20 cellular contexts compared by ENCODE assay signal in the genomic region with DNA sequence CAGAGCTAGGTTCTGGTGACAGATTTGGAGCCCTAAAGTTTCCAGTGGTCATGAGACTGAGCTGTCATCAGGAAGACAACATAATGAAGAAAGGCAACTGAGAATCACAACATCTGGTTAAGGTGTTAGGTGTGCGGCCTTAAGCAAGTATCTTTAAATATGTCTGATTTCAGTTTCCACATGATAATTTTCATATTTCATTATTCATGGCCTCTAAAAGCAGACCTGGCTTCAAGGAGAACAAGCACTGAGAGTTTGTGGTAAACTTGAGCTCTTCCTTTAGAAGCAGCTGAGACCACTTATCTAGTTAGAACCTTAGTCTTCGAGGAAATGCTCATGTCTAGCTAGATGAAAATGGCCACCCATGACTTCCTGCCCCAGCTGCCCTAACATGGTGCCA. TPM values are rescaled to one million over a fixed set of nuclear protein-coding genes. Genes with fewer than 3 reads are reported as not detected.
DNase-seq lines count a peak whose midpoint lies in the region; ATAC-seq and TF ChIP-seq lines count a peak whose summit lies in the region.
"Had no signal": no experiment of that assay in that cellular context is flagged by ENCODE, and none has a peak within 500 bp of the region (broad histone marks: within the 10 kb centered on the region; RNA-seq: fewer than 3 reads in every experiment).

No MANE protein-coding gene starts in this region.

- peak overlapping the region; percentile 69; the same call in 1 of the 2 replicates for H3K27ac ChIP-seq in MM.1S (ENCODE audit: low read length)
- H3K27ac ChIP-seq in esophagus squamous epithelium: no peak overlapping the region
- H3K27ac ChIP-seq: breast epithelium, epithelial cell of prostate had no signal

- no peaks in the 10 kb centered on the region for H4K20me1 ChIP-seq in MM.1S (ENCODE audit: insufficient read depth, low read length)

- TF ChIP-seq POLR2A in esophagus squamous epithelium (IDR thresholded peaks at IDR 0.05): no peak

- TF ChIP-seq CTCF in MM.1S (IDR thresholded peaks at IDR 0.05; ENCODE audit: low read length) (no peak), esophagus squamous epithelium (IDR thresholded peaks at IDR 0.05) (no peak)

- H3K27me3 ChIP-seq in MM.1S (replicated peaks; ENCODE audit: insufficient read depth, low read length) (no peaks in the 10 kb centered on the region), esophagus squamous epithelium (peaks cover 0 to 4% (median 0%) of the 10 kb centered on the region in 4 donors)
- H3K27me3 ChIP-seq: breast epithelium had no signal

- WGBS in esophagus squamous epithelium, 2 donors: 82 to 85% methylated on average over 2 of the region's 2 CpGs

- intact Hi-C loops in esophagus squamous epithelium (cut with DNase I): no loop called here

- H3K79me2 ChIP-seq in MM.1S (ENCODE audit: low read length): no peaks in the 10 kb centered on the region

- H3K36me3 ChIP-seq in MM.1S (replicated peaks; ENCODE audit: insufficient read depth, low read length) (no peaks in the 10 kb centered on the region), esophagus squamous epithelium (peaks cover 0 to 3% (median 0%) of the 10 kb centered on the region in 3 donors)
- H3K36me3 ChIP-seq: breast epithelium had no signal

- H3K4me1 ChIP-seq in MM.1S (ENCODE audit: low read length) (peaks cover 19% of the 10 kb centered on the region), esophagus squamous epithelium (no peaks in the 10 kb centered on the region)
- H3K4me1 ChIP-seq: breast epithelium had no signal

- DNase-seq in MM.1S: peak; percentile 60
- DNase-seq in inferior parietal cortex (ENCODE audit: extremely low spot score): no peak
- DNase-seq in esophagus squamous epithelium (lab: John Stamatoyannopoulos, UW): no peak
- no peak for DNase-seq in NCI-H1694 treated with DMSO at 0.1 percent for 48 hours (lab: John Stamatoyannopoulos, UW)
- no peak for DNase-seq in NCI-H1436 (lab: John Stamatoyannopoulos, UW)
- DNase-seq: activated CD4-positive, CD25-positive, alpha-beta regulatory T cell treated with anti-CD3 and anti-CD28 coated beads, Interleukin-2, amount 50 U/mL, for 72 hours; CD4-positive, alpha-beta T cell; DMS79 treated with DMSO at 0.1 percent for 48 hours; foreskin melanocyte; Kasumi-1; left cardiac atrium; NCI-H1105 treated with DMSO at 0.1 percent for 48 hours; SK-N-SH; T1000 had no signal

- peak overlapping the region; percentile 9; the same call in 1 of the 2 replicates for H2AFZ ChIP-seq in MM.1S (ENCODE audit: low read length)

- no peak overlapping the region for H3K4me3 ChIP-seq in MM.1S (ENCODE audit: low read length)
- no peak overlapping the region for H3K4me3 ChIP-seq in esophagus squamous epithelium
- H3K4me3 ChIP-seq: breast epithelium had no signal

- peak overlapping the region; percentile 28 for H3K4me2 ChIP-seq in MM.1S (ENCODE audit: low read depth, low read length)
- H3K4me2 ChIP-seq: SK-N-SH had no signal

- no peak overlapping the region for H3K9ac ChIP-seq in MM.1S (ENCODE audit: low read length)
- H3K9ac ChIP-seq: SK-N-SH had no signal

- no peaks in the 10 kb centered on the region for H3K9me3 ChIP-seq in MM.1S (replicated peaks; ENCODE audit: insufficient read depth, low read length)
- no peaks in the 10 kb centered on the region for H3K9me3 ChIP-seq in esophagus squamous epithelium
- H3K9me3 ChIP-seq: breast epithelium, SK-N-SH had no signal

- H3K9me2 ChIP-seq in MM.1S (replicated peaks; ENCODE audit: insufficient read depth, low read length): no peaks in the 10 kb centered on the region
- H3K9me2 ChIP-seq: SK-N-SH had no signal

- H3F3A ChIP-seq in MM.1S (ENCODE audit: insufficient read depth, low read length): peaks cover 19% of the 10 kb centered on the region

- ATAC-seq in GM18517 (IDR thresholded peaks at IDR 0.05; ENCODE audit: unreplicated experiment) (peak; percentile 60), GM21367 (IDR thresholded peaks at IDR 0.05; ENCODE audit: unreplicated experiment) (peak; percentile 55), HG02852 (IDR thresholded peaks at IDR 0.05; ENCODE audit: unreplicated experiment) (peak; percentile 82)
- ATAC-seq: left cardiac atrium had no signal

RNA-seq across cellular contexts. Expression of a gene that starts 25.7 kb away (rescaled TPM):
- total RNA-seq in esophagus squamous epithelium: 100 to 1,000 TPM in 1 of 4 donors, 10 to 100 TPM in 3; 10.7 to 320 (median 42.0) TPM
- total RNA-seq: activated CD8-positive, alpha-beta memory T cell treated with anti-CD3 and anti-CD28 coated beads for 36 hours had no signal

RNA-seq across cellular contexts. Expression of a gene that starts 51.2 kb away (rescaled TPM):
- 10 to 100 TPM in 3 of 4 donors, 1 to 10 TPM in 1; 7.7 to 28.4 (median 26.8) TPM for total RNA-seq in esophagus squamous epithelium
